Comparison of ENCODE assay signal across 8 cellular contexts in the genomic region with DNA sequence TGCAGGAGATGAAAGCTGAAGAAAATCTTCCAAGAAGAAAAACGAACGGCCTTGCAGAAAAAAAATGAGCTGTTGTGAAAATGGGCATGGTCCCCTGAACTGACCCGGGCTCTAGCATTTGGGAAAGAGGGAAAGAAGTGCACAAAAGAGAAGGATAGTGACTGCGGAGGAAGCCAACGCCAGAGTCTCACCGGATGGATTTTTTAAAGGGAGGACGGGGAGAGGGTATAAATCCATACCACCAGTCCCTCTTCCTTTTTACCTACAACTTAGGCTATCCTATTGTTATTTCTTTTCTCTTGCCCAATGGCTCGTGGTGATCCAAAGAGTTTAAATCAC. TPM values are rescaled to one million over a fixed set of nuclear protein-coding genes. Genes with fewer than 3 reads are reported as not detected.
A peak's percentile ranks its signal among the peaks of the same experiment; 100 is the strongest.
DNase-seq lines count a peak whose midpoint lies in the region; ATAC-seq and TF ChIP-seq lines count a peak whose summit lies in the region.

No MANE protein-coding gene starts in this region.

- H3K4me1 Mint-ChIP-seq in progenitor cell of endocrine pancreas (ENCODE audit: low read depth): peaks cover 13% of the 10 kb centered on the region

- DNase-seq in GM12865 (ENCODE audit: low read depth) (no peak), RWPE1 (ENCODE audit: low spot score) (no peak), esophagus squamous epithelium (lab: John Stamatoyannopoulos, UW) (no peak), progenitor cell of endocrine pancreas (ENCODE audit: low spot score, unreplicated experiment) (no peak), HCEC 1CT (no peak)
- DNase-seq in central memory CD4-positive, alpha-beta T cell: no peak

- no peak for TF ChIP-seq POLR2A in esophagus squamous epithelium (IDR thresholded peaks at IDR 0.05)

- intact Hi-C loops in esophagus squamous epithelium (cut with DNase I): no loop called here

- 5 to 14% methylated on average over 8 of the region's 8 CpGs for WGBS in esophagus squamous epithelium, 2 donors

- H3K4me3 Mint-ChIP-seq in progenitor cell of endocrine pancreas (ENCODE audit: low read depth): peak overlapping the region; percentile 88

- peak overlapping the region; percentile 94 for H3K4me3 ChIP-seq in GM12865 (ENCODE audit: low read depth, low read length)
- peak overlapping the region; percentile 61 to 74 (median 70) for H3K4me3 ChIP-seq in esophagus squamous epithelium

- ATAC-seq in GM18861 (IDR thresholded peaks at IDR 0.05; ENCODE audit: unreplicated experiment) (no peak), HG02623 (IDR thresholded peaks at IDR 0.05; ENCODE audit: unreplicated experiment) (no peak)

- CTCF ChIA-PET in RWPE1 (lab: Yijun Ruan, JAX): interaction anchor here (0.8 to 0.9 kb wide), 2 partner anchors 172 to 672 kb away, joined by 3 read pairs; no protein-coding TSS in a partner anchor

- H3K36me3 ChIP-seq in esophagus squamous epithelium: no peaks in the 10 kb centered on the region

- no peaks in the 10 kb centered on the region for H3K27me3 Mint-ChIP-seq in progenitor cell of endocrine pancreas

- H3K27ac ChIP-seq in RWPE1 (peak overlapping the region; percentile 82), esophagus squamous epithelium (peak overlapping the region in 1 of 4 donors; percentile 67)

- peaks cover 6% of the 10 kb centered on the region for H3K36me3 Mint-ChIP-seq in progenitor cell of endocrine pancreas (ENCODE audit: insufficient read depth)

- H3K27me3 ChIP-seq in esophagus squamous epithelium: peaks cover 0 to 6% (median 0%) of the 10 kb centered on the region in 4 donors

- POLR2A ChIA-PET in RWPE1 (lab: Yijun Ruan, JAX; ENCODE audit: low non-redundant PET): no interaction called here

- H3K4me1 ChIP-seq in esophagus squamous epithelium: peaks cover 3 to 27% (median 7%) of the 10 kb centered on the region in 3 donors

- H3K27ac Mint-ChIP-seq in progenitor cell of endocrine pancreas: peak overlapping the region; percentile 49

- no peaks in the 10 kb centered on the region for H3K9me3 Mint-ChIP-seq in progenitor cell of endocrine pancreas (ENCODE audit: low read depth)

- TF ChIP-seq CTCF in GM12865 (IDR thresholded peaks at IDR 0.05; ENCODE audit: insufficient read depth, low read depth, low read length, missing control alignments) (no peak), RWPE1 (conservative IDR thresholded peaks at IDR 0.05; ENCODE audit: low read depth) (no peak), esophagus squamous epithelium (IDR thresholded peaks at IDR 0.05) (no peak), progenitor cell of endocrine pancreas (IDR thresholded peaks at IDR 0.05; ENCODE audit: unreplicated experiment) (no peak)

- H3K9me3 ChIP-seq in esophagus squamous epithelium: no peaks in the 10 kb centered on the region

RNA-seq across cellular contexts. Expression of a gene that starts 0.6 kb away (rescaled TPM):
- total RNA-seq in esophagus squamous epithelium: 1 to 10 TPM in 3 of 4 donors, under 1 TPM in 1; 0.83 to 7.2 (median 4.5) TPM
- total RNA-seq in progenitor cell of endocrine pancreas: 16.5 and 17.0 TPM in 2 replicates

RNA-seq across cellular contexts. Expression of a gene that starts 23.2 kb away (rescaled TPM):
- total RNA-seq in esophagus squamous epithelium: 1 to 10 TPM in 1 of 4 donors, under 1 TPM in 2, not detected in 1; 0.45 to 1.3 (median 0.92) TPM
- 2.5 and 3.1 TPM in 2 replicates for total RNA-seq in progenitor cell of endocrine pancreas
